ENCODE assay signal across 8 cellular contexts in genomic region chr6:73854998-73855718, GRCh38.
DNase-seq lines count a peak whose midpoint lies in the region; ATAC-seq, FAIRE-seq and TF ChIP-seq lines count a peak whose summit lies in the region.

No MANE protein-coding gene starts in this region.

- dilution Hi-C loops in endothelial cell of umbilical vein (cut with MboI; ENCODE audit: extremely low pct_ligation_motif_present, low sequenced_read_pairs), result no loop called here

- H4K8ac ChIP-seq in neuronal stem cell (ENCODE audit: low read depth, low read length), result no peak overlapping the region

- no peak overlapping the region for H2AK5ac ChIP-seq in neuronal stem cell (ENCODE audit: low read depth, low read length)

- TF ChIP-seq POLR2A in endothelial cell of umbilical vein (IDR thresholded peaks at IDR 0.05; ENCODE audit: low read depth, low read length), result no peak

- H3K4me1 ChIP-seq in endothelial cell of umbilical vein (ENCODE audit: control insufficient read depth, extremely low read depth, insufficient read depth, low read length) (no peaks in the 10 kb centered on the region), neuronal stem cell (ENCODE audit: control insufficient read depth in 2 of 2, insufficient read depth in 1 of 2, low read depth in 1 of 2, low read length in 2 of 2) (no peaks in the 10 kb centered on the region)

- H3K4ac ChIP-seq in neuronal stem cell (ENCODE audit: low read length), result no peak overlapping the region

- no peaks in the 10 kb centered on the region for H3K9me3 ChIP-seq in endothelial cell of umbilical vein (replicated peaks; ENCODE audit: control insufficient read depth, insufficient read depth, low read length)
- no peaks in the 10 kb centered on the region for H3K9me3 ChIP-seq in neuronal stem cell (replicated peaks in 1 of 2; ENCODE audit: control insufficient read depth in 2 of 2, insufficient read depth in 1 of 2, low read depth in 1 of 2, low read length in 2 of 2)

- no peak for FAIRE-seq in endothelial cell of umbilical vein (lab: Jason Lieb, UNC)

- H3K4me3 Mint-ChIP-seq in Calu3 (ENCODE audit: low read depth, unreplicated experiment), result no peak overlapping the region

- H2BK12ac ChIP-seq in neuronal stem cell (ENCODE audit: low read length), result no peak overlapping the region

- no peak overlapping the region for H2BK5ac ChIP-seq in neuronal stem cell (ENCODE audit: low read length)

- H4K91ac ChIP-seq in neuronal stem cell (ENCODE audit: low read depth, low read length, poor library complexity), result no peak overlapping the region

- no peaks in the 10 kb centered on the region for H3K9me3 Mint-ChIP-seq in Calu3 (ENCODE audit: low read depth, unreplicated experiment)

- H3K18ac ChIP-seq in neuronal stem cell (ENCODE audit: low read length), result no peak overlapping the region

- H3K27ac ChIP-seq in RWPE1 (no peak overlapping the region), endothelial cell of umbilical vein (ENCODE audit: insufficient read depth, low read depth, low read length) (no peak overlapping the region), neuronal stem cell (replicated peaks; ENCODE audit: low read length) (no peak overlapping the region)

- no peaks in the 10 kb centered on the region for H3K27me3 Mint-ChIP-seq in Calu3 (ENCODE audit: unreplicated experiment)

- H4K20me1 ChIP-seq in endothelial cell of umbilical vein (replicated peaks; ENCODE audit: control insufficient read depth, extremely low read depth, insufficient read depth, low read length), result no peaks in the 10 kb centered on the region

- no peak overlapping the region for H3K27ac Mint-ChIP-seq in Calu3 (ENCODE audit: unreplicated experiment)

- no peaks in the 10 kb centered on the region for H3K79me1 ChIP-seq in neuronal stem cell (ENCODE audit: low read depth, low read length)

- no peak overlapping the region for H2AFZ ChIP-seq in endothelial cell of umbilical vein (ENCODE audit: low read depth, low read length)
- H2AFZ ChIP-seq in neuronal stem cell (ENCODE audit: low read length), result no peak overlapping the region

- H3K4me3 ChIP-seq in endothelial cell of umbilical vein (replicated peaks in 1 of 3; ENCODE audit: insufficient read depth in 1 of 3, low read depth in 1 of 3, low read length in 3 of 3) (no peak overlapping the region), neuronal stem cell (ENCODE audit: low read length in 2 of 2) (no peak overlapping the region)

- TF ChIP-seq CTCF in Calu3 (IDR thresholded peaks at IDR 0.05; ENCODE audit: unreplicated experiment) (peak; percentile 69), RWPE1 (conservative IDR thresholded peaks at IDR 0.05; ENCODE audit: low read depth) (peak; percentile 81), endothelial cell of umbilical vein (IDR thresholded peaks at IDR 0.05; ENCODE audit: extremely low read depth in 1 of 2, insufficient read depth in 1 of 2, low read depth in 1 of 2, low read length in 2 of 2) (peak; percentile 41 to 46)

- no peak overlapping the region for H3K14ac ChIP-seq in neuronal stem cell (ENCODE audit: low read length)

- POLR2A ChIA-PET in RWPE1 (lab: Yijun Ruan, JAX; ENCODE audit: low non-redundant PET) (no interaction called here), endothelial cell of umbilical vein (lab: Charles Lee) (no interaction called here)

- BruUV-seq in Calu3 (replicated peaks; lab: Mats Ljungman, UMichigan), result no TSS peak
- BruUV-seq in endothelial cell of umbilical vein (replicated peaks; lab: Mats Ljungman, UMichigan), result no TSS peak

- H3K9ac ChIP-seq in endothelial cell of umbilical vein (replicated peaks; ENCODE audit: extremely low read depth, insufficient read depth, low read length) (no peak overlapping the region), neuronal stem cell (ENCODE audit: low read depth, low read length, poor library complexity) (no peak overlapping the region)

- H3K4me1 Mint-ChIP-seq in Calu3 (ENCODE audit: low read depth, unreplicated experiment), result no peaks in the 10 kb centered on the region

- intact Hi-C loops in Calu3 (cut with micrococcal nuclease; ENCODE audit: unreplicated experiment) (loop anchor here (1.0 to 10.0 kb wide), 5 partner anchors 44 to 1354 kb away; no protein-coding TSS in a partner anchor), endothelial cell of umbilical vein (cut with micrococcal nuclease) (loop anchor here (1.0 to 2.0 kb wide), 3 partner anchors 112 to 1354 kb away; no protein-coding TSS in a partner anchor)

- H3K36me3 Mint-ChIP-seq in Calu3 (ENCODE audit: insufficient read depth, unreplicated experiment), result no peaks in the 10 kb centered on the region

- H3K27me3 ChIP-seq in endothelial cell of umbilical vein (ENCODE audit: control insufficient read depth in 2 of 2, insufficient read depth in 2 of 2, low read length in 2 of 2) (no peaks in the 10 kb centered on the region), neuronal stem cell (ENCODE audit: control insufficient read depth in 3 of 3, insufficient read depth in 3 of 3, low read depth in 1 of 3, low read length in 3 of 3) (no peaks in the 10 kb centered on the region)

- H3K79me2 ChIP-seq in endothelial cell of umbilical vein (ENCODE audit: control insufficient read depth, insufficient read depth, low read length), result no peaks in the 10 kb centered on the region

- peak; percentile 76 for ATAC-seq in GM19395 (IDR thresholded peaks at IDR 0.05; ENCODE audit: unreplicated experiment)

- no peak overlapping the region for H2BK15ac ChIP-seq in neuronal stem cell (ENCODE audit: low read length)

- CTCF ChIA-PET in Calu3 (lab: Charles Lee) (no interaction called here), RWPE1 (lab: Yijun Ruan, JAX) (interaction anchor here (0.6 to 1.5 kb wide), 4 partner anchors 45 to 1693 kb away, joined by 3 to 5 read pairs (median 4); no protein-coding TSS in a partner anchor), endothelial cell of umbilical vein (lab: Charles Lee) (interaction anchor here (1.0 to 3.1 kb wide), 5 partner anchors 116 to 1354 kb away, joined by 4 to 25 read pairs (median 16); no protein-coding TSS in a partner anchor)

- peaks cover 0 to 3% of the 10 kb centered on the region in 2 experiments for H3K36me3 ChIP-seq in endothelial cell of umbilical vein (ENCODE audit: control insufficient read depth in 2 of 2, extremely low read depth in 1 of 2, insufficient read depth in 2 of 2, low read length in 2 of 2)
- H3K36me3 ChIP-seq in neuronal stem cell (replicated peaks in 1 of 2; ENCODE audit: control insufficient read depth in 2 of 2, insufficient read depth in 2 of 2, low read length in 2 of 2), result no peaks in the 10 kb centered on the region

- WGBS in neuronal stem cell (ENCODE audit: extremely low coverage in 2 of 2, insufficient read length in 2 of 2, insufficient replicate concordance in 1 of 2), 2 donors, result no CpG with 5 or more reads among the region's 5 CpGs

- H3K23ac ChIP-seq in neuronal stem cell (ENCODE audit: low read depth, low read length, poor library complexity), result no peak overlapping the region

- H3K4me2 ChIP-seq in endothelial cell of umbilical vein (ENCODE audit: insufficient read depth, low read length) (no peak overlapping the region), neuronal stem cell (ENCODE audit: insufficient read depth, low read length, poor library complexity, severe bottlenecking) (no peak overlapping the region)

- H3K9me1 ChIP-seq in endothelial cell of umbilical vein (replicated peaks; ENCODE audit: control insufficient read depth, extremely low read depth, insufficient read depth, low read length), result peaks cover 2% of the 10 kb centered on the region

- H2BK120ac ChIP-seq in neuronal stem cell (ENCODE audit: low read depth, low read length), result no peak overlapping the region

- DNase-seq in Calu3 (peak; percentile 49), LoVo (ENCODE audit: low spot score) (peak; percentile 43), RWPE1 (ENCODE audit: low spot score) (peak; percentile 29), endothelial cell of umbilical vein (ENCODE audit: low read depth, low spot score) (peak; percentile 50), neuronal stem cell (ENCODE audit: low spot score) (peak; percentile 33)
- no peak for DNase-seq in NK-92 treated with Interleukin-12 subunit alpha and Interleukin-12 subunit beta, amount 100 ng/mL, for 24 hours (lab: John Stamatoyannopoulos, UW)
- DNase-seq in activated CD8-positive, alpha-beta memory T cell treated with anti-CD3 and anti-CD28 coated beads, Interleukin-2, amount 50 U/mL, for 4 hours, result no peak

TF ChIP-seq in endothelial cell of umbilical vein, 7 proteins besides CTCF, POLR2A, EP300 and RAD21:
- TF ChIP-seq MYC (IDR thresholded peaks at IDR 0.05; ENCODE audit: low read depth, low read length), result no peak

Comparison
In these comparisons a context has a peak if more than half of its experiments do, and no peak if none do; other contexts are left out.
1. DNase-seq: peak in Calu3 (single experiment), LoVo (single experiment), RWPE1 (single experiment), endothelial cell of umbilical vein (single experiment) and neuronal stem cell (single experiment); none in NK-92 treated with Interleukin-12 subunit alpha and Interleukin-12 subunit beta, amount 100 ng/mL, for 24 hours (single experiment) and activated CD8-positive, alpha-beta memory T cell treated with anti-CD3 and anti-CD28 coated beads, Interleukin-2, amount 50 U/mL, for 4 hours (single experiment).
2. Peak in every context shown above with its lines, with median percentiles within 50 percentile points of each other: CTCF ChIP-seq.